22 cellular contexts compared by ENCODE assay signal in the genomic region with DNA sequence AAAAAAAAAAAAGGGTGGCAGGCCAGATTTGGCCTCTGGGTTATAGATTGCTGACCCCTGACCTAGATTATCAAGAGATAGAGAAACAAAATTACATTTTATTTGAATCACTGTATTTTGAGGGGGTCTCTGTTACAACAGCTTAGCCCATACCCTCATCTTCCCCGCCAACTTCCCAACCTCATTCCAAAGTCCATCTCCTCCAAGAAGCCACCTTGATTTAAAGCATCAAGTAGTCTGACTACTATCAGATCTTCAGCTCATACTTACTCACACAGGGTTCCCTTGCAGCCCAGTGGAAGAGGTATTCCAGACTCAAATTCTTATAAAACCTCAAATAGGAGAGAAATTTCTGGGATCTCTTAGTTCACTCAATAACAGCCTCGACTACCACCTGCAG. TPM values are rescaled to one million over a fixed set of nuclear protein-coding genes. Genes with fewer than 3 reads are reported as not detected.
DNase-seq lines count a peak whose midpoint lies in the region; ATAC-seq and TF ChIP-seq lines count a peak whose summit lies in the region.
"Had no signal": no experiment of that assay in that cellular context is flagged by ENCODE, and none has a peak within 500 bp of the region (broad histone marks: within the 10 kb centered on the region; RNA-seq: fewer than 3 reads in every experiment).

No MANE protein-coding gene starts in this region.

- intact Hi-C loops in mammary epithelial cell (cut with micrococcal nuclease), result no loop called here
- intact Hi-C loops in breast epithelium (cut with DNase I; ENCODE audit: low total_unique reads), result no loop called here

- H3K4me1 Mint-ChIP-seq in activated CD4-positive, alpha-beta memory T cell treated with anti-CD3 and anti-CD28 coated beads, Interleukin-2, amount 10 ng/mL, durations not matched to agents 7 days and 5 days, result peaks cover 90% of the 10 kb centered on the region

- H3K27me3 Mint-ChIP-seq in activated CD4-positive, alpha-beta memory T cell treated with anti-CD3 and anti-CD28 coated beads, Interleukin-2, amount 10 ng/mL, durations not matched to agents 7 days and 5 days, result no peaks in the 10 kb centered on the region
- H3K27me3 Mint-ChIP-seq: type B pancreatic cell had no signal

- in situ Hi-C loops in mammary epithelial cell (cut with MboI; ENCODE audit: low sequenced_read_pairs in 2 of 2), result no loop called here

- H3K27ac Mint-ChIP-seq in activated CD4-positive, alpha-beta memory T cell treated with anti-CD3 and anti-CD28 coated beads, Interleukin-2, amount 10 ng/mL, durations not matched to agents 7 days and 5 days, result peak overlapping the region; percentile 47
- H3K27ac Mint-ChIP-seq: type B pancreatic cell had no signal

- dilution Hi-C loops in mammary epithelial cell (cut with HindIII; ENCODE audit: low sequenced_read_pairs), result no loop called here

- no peak overlapping the region for H3K4me3 Mint-ChIP-seq in activated CD4-positive, alpha-beta memory T cell treated with anti-CD3 and anti-CD28 coated beads, Interleukin-2, amount 10 ng/mL, durations not matched to agents 7 days and 5 days
- H3K4me3 Mint-ChIP-seq: neural crest cell, type B pancreatic cell had no signal

- H3K27me3 ChIP-seq in mammary epithelial cell (ENCODE audit: insufficient read depth, low read length), result no peaks in the 10 kb centered on the region
- H3K27me3 ChIP-seq in breast epithelium, result no peaks in the 10 kb centered on the region
- H3K27me3 ChIP-seq in effector memory CD4-positive, alpha-beta T cell (replicated peaks; ENCODE audit: control insufficient read depth, insufficient read depth, low read length, poor library complexity, severe bottlenecking), result no peaks in the 10 kb centered on the region
- H3K27me3 ChIP-seq: BLaER1 treated with 17β-estradiol and CSF1 and Interleukin-3, amounts not matched to agents 10 nM and 100 nM; Peyer's patch had no signal

- TF ChIP-seq POLR2A in breast epithelium (IDR thresholded peaks at IDR 0.05), result no peak

- no peak for TF ChIP-seq CTCF in mammary epithelial cell (conservative IDR thresholded peaks at IDR 0.05 in 1 of 2, IDR thresholded peaks at IDR 0.05 in 1 of 2; ENCODE audit: extremely low read depth in 1 of 2, insufficient read depth in 1 of 2, low read depth in 1 of 2, low read length in 2 of 2)
- no peak for TF ChIP-seq CTCF in breast epithelium (IDR thresholded peaks at IDR 0.05)
- no peak for TF ChIP-seq CTCF in omental fat pad (IDR thresholded peaks at IDR 0.05)

- H3K9me3 Mint-ChIP-seq in activated CD4-positive, alpha-beta memory T cell treated with anti-CD3 and anti-CD28 coated beads, Interleukin-2, amount 10 ng/mL, durations not matched to agents 7 days and 5 days, result peaks cover 8% of the 10 kb centered on the region
- H3K9me3 Mint-ChIP-seq: type B pancreatic cell had no signal

- no peaks in the 10 kb centered on the region for H4K20me1 ChIP-seq in mammary epithelial cell (ENCODE audit: insufficient read depth, low read length)

- H3K4me3 ChIP-seq in mammary epithelial cell (replicated peaks in 1 of 3; ENCODE audit: insufficient read depth in 1 of 3, low read depth in 2 of 3, low read length in 3 of 3) (no peak overlapping the region), breast epithelium (no peak overlapping the region)
- no peak overlapping the region for H3K4me3 ChIP-seq in effector memory CD4-positive, alpha-beta T cell (ENCODE audit: insufficient read depth, low read depth, low read length, poor library complexity, severe bottlenecking)
- H3K4me3 ChIP-seq: Peyer's patch had no signal

- no peaks in the 10 kb centered on the region for H3K4me1 ChIP-seq in mammary epithelial cell (ENCODE audit: insufficient read depth, low read length)
- H3K4me1 ChIP-seq in breast epithelium, result peaks cover 0 to 4% of the 10 kb centered on the region in 2 donors
- H3K4me1 ChIP-seq in effector memory CD4-positive, alpha-beta T cell (ENCODE audit: control insufficient read depth, insufficient read depth, low read length, poor library complexity, severe bottlenecking), result peaks cover 48% of the 10 kb centered on the region

- no peak overlapping the region for H3K27ac ChIP-seq in mammary epithelial cell (ENCODE audit: insufficient read depth, low read depth, low read length)
- no peak overlapping the region for H3K27ac ChIP-seq in breast epithelium
- peak overlapping the region; percentile 28 for H3K27ac ChIP-seq in effector memory CD4-positive, alpha-beta T cell (ENCODE audit: insufficient read depth, low read length, poor library complexity, severe bottlenecking)
- H3K27ac ChIP-seq: BLaER1 treated with 17β-estradiol and CSF1 and Interleukin-3, amounts not matched to agents 10 nM and 100 nM; KMS-11; Peyer's patch had no signal

- H3K9me3 ChIP-seq in mammary epithelial cell (replicated peaks; ENCODE audit: insufficient read depth, low read length), result no peaks in the 10 kb centered on the region
- no peaks in the 10 kb centered on the region for H3K9me3 ChIP-seq in breast epithelium
- H3K9me3 ChIP-seq in effector memory CD4-positive, alpha-beta T cell (ENCODE audit: control insufficient read depth, low read length), result no peaks in the 10 kb centered on the region
- H3K9me3 ChIP-seq: Peyer's patch had no signal

- TSS peak; percentile 15 for BruUV-seq in mammary epithelial cell (replicated peaks; lab: Mats Ljungman, UMichigan)

- no peak for ATAC-seq in HG03139 (IDR thresholded peaks at IDR 0.05; ENCODE audit: unreplicated experiment)
- ATAC-seq in omental fat pad (ENCODE audit: low FRiP score), result no peak
- ATAC-seq: left ventricle myocardium superior, right cardiac atrium had no signal

- no peak overlapping the region for H3K9ac ChIP-seq in mammary epithelial cell (ENCODE audit: insufficient read depth, low read length)
- H3K9ac ChIP-seq: BLaER1 treated with 17β-estradiol and CSF1 and Interleukin-3, amounts not matched to agents 10 nM and 100 nM; KMS-11 had no signal

- no peak overlapping the region for H3K4me2 ChIP-seq in mammary epithelial cell (ENCODE audit: insufficient read depth, low read depth, low read length)
- H3K4me2 ChIP-seq: BLaER1 treated with 17β-estradiol and CSF1 and Interleukin-3, amounts not matched to agents 10 nM and 100 nM; KMS-11 had no signal

- DNase-seq in mammary epithelial cell (no peak), breast epithelium (ENCODE audit: low spot score in 2 of 2) (no peak), GM03348 (ENCODE audit: low spot score) (no peak), omental fat pad (ENCODE audit: low spot score) (no peak)
- DNase-seq in activated CD4-positive, alpha-beta memory T cell treated with anti-CD3 and anti-CD28 coated beads, Interleukin-2, amount 10 ng/mL, durations not matched to agents 7 days and 5 days, result no peak
- DNase-seq in effector memory CD4-positive, alpha-beta T cell, result no peak
- DNase-seq: activated effector memory CD4-positive, alpha-beta T cell treated with anti-CD3 and anti-CD28 coated beads, Interleukin-2, amount 50 U/mL, for 16 hours; effector CD4-positive, alpha-beta T cell; glutamatergic neuron; left ventricle myocardium superior; MM.1S; NCI-H2029 treated with DMSO at 0.1 percent for 48 hours; NCI-H226; Peyer's patch; right cardiac atrium; substantia nigra; SW 1271 had no signal

- CTCF ChIA-PET in mammary epithelial cell (lab: Charles Lee; ENCODE audit: low non-redundant PET), result no interaction called here
- CTCF ChIA-PET in activated CD4-positive, alpha-beta memory T cell treated with anti-CD3 and anti-CD28 coated beads, Interleukin-2, amount 10 ng/mL, durations not matched to agents 7 days and 5 days (lab: Charles Lee), result no interaction called here

- POLR2A ChIA-PET in activated CD4-positive, alpha-beta memory T cell treated with anti-CD3 and anti-CD28 coated beads, Interleukin-2, amount 10 ng/mL, durations not matched to agents 7 days and 5 days (lab: Charles Lee), result interaction anchor here (0.6 to 2.0 kb wide), 2 partner anchors 14 to 17 kb away, joined by 3 to 10 read pairs; no protein-coding TSS in a partner anchor

- no peak overlapping the region for H2AFZ ChIP-seq in mammary epithelial cell (ENCODE audit: low read depth, low read length)

- WGBS in mammary epithelial cell (ENCODE audit: low coverage, missing lambda C conversion rate), result 86% methylated on average over 2 of the region's 2 CpGs

- H3K36me3 Mint-ChIP-seq in activated CD4-positive, alpha-beta memory T cell treated with anti-CD3 and anti-CD28 coated beads, Interleukin-2, amount 10 ng/mL, durations not matched to agents 7 days and 5 days (ENCODE audit: low read depth), result peaks cover 92% of the 10 kb centered on the region

- peaks cover 21% of the 10 kb centered on the region for H3K36me3 ChIP-seq in mammary epithelial cell (ENCODE audit: insufficient read depth, low read length)
- peaks cover under 1% of the 10 kb centered on the region for H3K36me3 ChIP-seq in breast epithelium
- H3K36me3 ChIP-seq in effector memory CD4-positive, alpha-beta T cell (ENCODE audit: control insufficient read depth, insufficient read depth, low read length), result peaks cover 49% of the 10 kb centered on the region

- H3K79me2 ChIP-seq in mammary epithelial cell (ENCODE audit: insufficient read depth, low read length), result peaks cover 70% of the 10 kb centered on the region

RNA-seq across cellular contexts. Expression of a gene that starts 20.4 kb away (rescaled TPM):
- total RNA-seq in mammary epithelial cell, result 10 to 100 TPM; 23.6 to 50.5 TPM
- 24.2 TPM for polyA plus RNA-seq in mammary epithelial cell
- 35.7 TPM for polyA minus RNA-seq in mammary epithelial cell
- 10 to 100 TPM; 22.1 to 41.3 (median 37.7) TPM for total RNA-seq in breast epithelium
- total RNA-seq in activated CD4-positive, alpha-beta memory T cell treated with anti-CD3 and anti-CD28 coated beads, Interleukin-2, amount 10 ng/mL, durations not matched to agents 7 days and 5 days, result 100 to 1,000 TPM; 129 to 133 TPM
- 10 to 100 TPM; 31.3 to 58.8 (median 50.8) TPM for total RNA-seq in omental fat pad

RNA-seq across cellular contexts. Expression of a gene that starts 53.3 kb away (rescaled TPM):
- total RNA-seq in mammary epithelial cell (10 to 100 TPM in 1 of 2 donors, 1 to 10 TPM in 1; 9.9 to 14.8 TPM), breast epithelium (10 to 100 TPM; 12.5 to 24.9 (median 19.3) TPM), omental fat pad (10 to 100 TPM; 16.8 to 23.3 (median 18.0) TPM)
- 9.5 TPM for polyA plus RNA-seq in mammary epithelial cell
- 15.9 TPM for polyA minus RNA-seq in mammary epithelial cell
- 10 to 100 TPM; 16.7 to 17.8 TPM for total RNA-seq in activated CD4-positive, alpha-beta memory T cell treated with anti-CD3 and anti-CD28 coated beads, Interleukin-2, amount 10 ng/mL, durations not matched to agents 7 days and 5 days
